22 cellular contexts compared by ENCODE assay signal in genomic region chr9:8012986-8013385, GRCh38.
"Had no signal": no experiment of that assay in that cellular context is flagged by ENCODE, and none has a peak within 500 bp of the region (broad histone marks: within the 10 kb centered on the region; RNA-seq: fewer than 3 reads in every experiment).

No MANE protein-coding gene starts in this region.

- H3K79me2 ChIP-seq: parathyroid adenoma had no signal

- H3K4me1 ChIP-seq: parathyroid adenoma, tibial artery, uterus had no signal

- FAIRE-seq: islet of Langerhans had no signal

- H3K9ac ChIP-seq: parathyroid adenoma had no signal

- H3K36me3 ChIP-seq: tibial artery, uterus had no signal

- H3K27ac ChIP-seq: parathyroid adenoma, tibial artery, uterus had no signal

- H3K27me3 ChIP-seq: tibial artery, uterus had no signal

- H3K4me3 ChIP-seq: tibial artery, uterus had no signal

- ATAC-seq: activated CD8-positive, alpha-beta T cell treated with anti-CD3 and anti-CD28 coated beads, Interleukin-2, amount 10 ng/mL, durations not matched to agents 7 days and 5 days; activated naive CD8-positive, alpha-beta T cell treated with anti-CD3 and anti-CD28 coated beads, Interleukin-2, amount 50 U/mL, for 24 hours; esophagus mucosa; left ventricle myocardium superior; naive thymus-derived CD8-positive, alpha-beta T cell; stimulated activated naive CD8-positive, alpha-beta T cell treated with anti-CD3 and anti-CD28 coated beads, Interleukin-15, Interleukin-2, amounts not matched to agents 100 U/mL and 50 U/mL, for 24 hours had no signal

- H3K9me3 ChIP-seq: uterus had no signal

- DNase-seq: activated CD4-positive, alpha-beta T cell treated with anti-CD3 and anti-CD28 coated beads, Interleukin-2, amount 10 ng/mL, durations not matched to agents 24 days and 14 days; activated CD4-positive, CD25-positive, alpha-beta regulatory T cell; activated CD8-positive, alpha-beta T cell treated with anti-CD3 and anti-CD28 coated beads, Interleukin-2, amount 10 ng/mL, durations not matched to agents 7 days and 5 days; activated naive CD4-positive, alpha-beta T cell treated with anti-CD3 and anti-CD28 coated beads for 36 hours; activated naive CD8-positive, alpha-beta T cell treated with anti-CD3 and anti-CD28 coated beads, Interleukin-2, amount 50 U/mL, for 24 hours; activated T-cell treated with anti-CD3 and anti-CD28 coated beads, Interleukin-2, amount 50 U/mL, for 24 hours; anterior cingulate cortex; cortex of kidney; hippocampal formation; left ventricle myocardium superior; naive thymus-derived CD8-positive, alpha-beta T cell; retina; stimulated activated CD4-positive, alpha-beta T cell treated with anti-CD3 and anti-CD28 coated beads, Interleukin-2, amount 100 ng/mL, for 24 hours; stimulated activated naive CD8-positive, alpha-beta T cell treated with anti-CD3 and anti-CD28 coated beads, Interleukin-15, Interleukin-2, amounts not matched to agents 100 U/mL and 50 U/mL, for 24 hours; substantia nigra; T-helper 1 cell; T-helper 9 cell; tibial artery; uterus had no signal
